In genomic region chr3:29775352-29775751, GRCh38 we compare ENCODE assay signal across 18 cellular contexts.
DNase-seq lines count a peak whose midpoint lies in the region; TF ChIP-seq lines count a peak whose summit lies in the region.
"Had no signal": no experiment of that assay in that cellular context is flagged by ENCODE, and none has a peak within 500 bp of the region (broad histone marks: within the 10 kb centered on the region; RNA-seq: fewer than 3 reads in every experiment).

No MANE protein-coding gene starts in this region.

- H3K4me3 Mint-ChIP-seq in activated CD4-positive, alpha-beta memory T cell treated with anti-CD3 and anti-CD28 coated beads for 36 hours = no peak overlapping the region
- H3K4me3 Mint-ChIP-seq: CD8-positive, alpha-beta memory T cell had no signal

- H3K4me3 ChIP-seq in AG04449 (ENCODE audit: low read depth, low read length) (no peak overlapping the region), fibroblast of villous mesenchyme (ENCODE audit: low read depth, low read length) (no peak overlapping the region)
- H3K4me3 ChIP-seq: A549, BLaER1, K562 had no signal

- DNase-seq in AG04449 (ENCODE audit: low read depth, low spot score) (peak; percentile 79), EH (ENCODE audit: low read depth) (peak; percentile 22), astrocyte of the hippocampus (ENCODE audit: low read depth, low spot score) (peak; percentile 41), fibroblast of villous mesenchyme (ENCODE audit: low read depth) (peak; percentile 47), UCSD-AML1 (lab: John Stamatoyannopoulos, UW; ENCODE audit: unreplicated experiment) (no peak), ACHN (no peak), NCI-H774 (lab: John Stamatoyannopoulos, UW) (no peak)
- no peak for DNase-seq in activated CD4-positive, alpha-beta memory T cell treated with anti-CD3 and anti-CD28 coated beads for 36 hours
- DNase-seq: CD8-positive, alpha-beta memory T cell; NCI-H1048; NCI-H146; NCI-H2081 treated with DMSO at 0.1 percent for 48 hours; NCI-H2227 treated with DMSO at 0.1 percent for 48 hours; NCI-H524 treated with DMSO at 0.1 percent for 48 hours; NK-92 treated with Interleukin-12 subunit alpha and Interleukin-12 subunit beta, amount 100 ng/mL, for 24 hours had no signal

- no peaks in the 10 kb centered on the region for H3K4me1 Mint-ChIP-seq in activated CD4-positive, alpha-beta memory T cell treated with anti-CD3 and anti-CD28 coated beads for 36 hours (ENCODE audit: low read depth)
- H3K4me1 Mint-ChIP-seq: CD8-positive, alpha-beta memory T cell had no signal

- no peak overlapping the region for H3K27ac Mint-ChIP-seq in activated CD4-positive, alpha-beta memory T cell treated with anti-CD3 and anti-CD28 coated beads for 36 hours
- H3K27ac Mint-ChIP-seq: CD8-positive, alpha-beta memory T cell had no signal

- intact Hi-C loops in activated CD4-positive, alpha-beta memory T cell treated with anti-CD3 and anti-CD28 coated beads for 36 hours (cut with micrococcal nuclease) = no loop called here

- CTCF ChIA-PET in AG04449 (lab: Yijun Ruan, JAX) = interaction anchor here (1.2 kb wide), 1 partner anchor 238 kb away, joined by 3 read pairs; no protein-coding TSS in a partner anchor
- CTCF ChIA-PET in activated CD4-positive, alpha-beta memory T cell treated with anti-CD3 and anti-CD28 coated beads for 36 hours (lab: Charles Lee) = no interaction called here

- no peaks in the 10 kb centered on the region for H3K36me3 Mint-ChIP-seq in activated CD4-positive, alpha-beta memory T cell treated with anti-CD3 and anti-CD28 coated beads for 36 hours
- H3K36me3 Mint-ChIP-seq: CD8-positive, alpha-beta memory T cell had no signal

- no peaks in the 10 kb centered on the region for H3K9me3 Mint-ChIP-seq in activated CD4-positive, alpha-beta memory T cell treated with anti-CD3 and anti-CD28 coated beads for 36 hours
- H3K9me3 Mint-ChIP-seq: CD8-positive, alpha-beta memory T cell had no signal

- no peaks in the 10 kb centered on the region for H3K27me3 Mint-ChIP-seq in activated CD4-positive, alpha-beta memory T cell treated with anti-CD3 and anti-CD28 coated beads for 36 hours
- H3K27me3 Mint-ChIP-seq: CD8-positive, alpha-beta memory T cell had no signal

- in situ Hi-C loops in ACHN (cut with HindIII; ENCODE audit: low pct_ligation_motif_present, low pct_unique_long_range_greater_than_20kb, low sequenced_read_pairs) = no loop called here

- POLR2A ChIA-PET in AG04449 (lab: Yijun Ruan, JAX) = no interaction called here
- POLR2A ChIA-PET in activated CD4-positive, alpha-beta memory T cell treated with anti-CD3 and anti-CD28 coated beads for 36 hours (lab: Charles Lee) = no interaction called here

- TF ChIP-seq CTCF in AG04449 (IDR thresholded peaks at IDR 0.05; ENCODE audit: insufficient read depth, low read length, missing control alignments) (no peak), fibroblast of villous mesenchyme (IDR thresholded peaks at IDR 0.05; ENCODE audit: insufficient read depth, low read depth, low read length) (no peak)

Comparison
In these comparisons a context has a peak if more than half of its experiments do, and no peak if none do; other contexts are left out.
1. DNase-seq: peak in AG04449 (single experiment), EH (single experiment), astrocyte of the hippocampus (single experiment) and fibroblast of villous mesenchyme (single experiment); none in UCSD-AML1 (single experiment), ACHN (single experiment), activated CD4-positive, alpha-beta memory T cell treated with anti-CD3 and anti-CD28 coated beads for 36 hours (single experiment) and NCI-H774 (single experiment).